11 cellular contexts compared by ENCODE assay signal in the genomic region with DNA sequence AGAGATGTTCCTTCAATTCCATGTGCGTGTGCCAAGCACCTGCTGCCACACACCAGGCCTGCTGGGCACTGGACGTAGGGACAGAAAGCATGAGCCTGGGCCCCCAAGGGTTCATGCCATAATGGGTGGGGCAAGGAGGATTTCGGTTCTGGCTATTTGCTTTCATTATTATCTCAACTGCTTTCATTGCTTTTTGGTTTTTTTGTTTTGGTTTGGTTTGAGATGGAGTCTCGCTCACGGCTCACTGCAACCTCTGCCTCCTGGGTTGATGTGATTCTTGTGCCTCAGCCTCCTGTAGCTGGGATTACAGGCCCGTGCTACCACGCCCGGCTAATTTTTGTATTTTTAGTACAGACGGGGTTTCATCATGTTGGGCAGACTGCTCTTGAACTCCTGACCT. TPM values are rescaled to one million over a fixed set of nuclear protein-coding genes. Genes with fewer than 3 reads are reported as not detected.
DNase-seq lines count a peak whose midpoint lies in the region; ATAC-seq and TF ChIP-seq lines count a peak whose summit lies in the region.
"Had no signal": no experiment of that assay in that cellular context is flagged by ENCODE, and none has a peak within 500 bp of the region (broad histone marks: within the 10 kb centered on the region; RNA-seq: fewer than 3 reads in every experiment).

No MANE protein-coding gene starts in this region.

- H3K27ac Mint-ChIP-seq in naive thymus-derived CD8-positive, alpha-beta T cell: peak overlapping the region in 6 of 10 donors; percentile 20 to 83 (median 54)
- H3K27ac Mint-ChIP-seq in immature natural killer cell (no peak overlapping the region), GM23338 (no peak overlapping the region)
- H3K27ac Mint-ChIP-seq in activated CD8-positive, alpha-beta memory T cell treated with anti-CD3 and anti-CD28 coated beads, Interleukin-2, amount 10 ng/mL, durations not matched to agents 7 days and 5 days: no peak overlapping the region
- H3K27ac Mint-ChIP-seq: CD8-positive, alpha-beta T cell had no signal

- no peaks in the 10 kb centered on the region for H3K36me3 ChIP-seq in DOHH2 (ENCODE audit: control insufficient read depth, low read length)
- H3K36me3 ChIP-seq in OCI-LY1 (ENCODE audit: insufficient read depth, low read length): no peaks in the 10 kb centered on the region
- no peaks in the 10 kb centered on the region for H3K36me3 ChIP-seq in GM23338 (ENCODE audit: insufficient read depth)

- H4K20me1 ChIP-seq in DOHH2 (ENCODE audit: control insufficient read depth, insufficient read depth, low read depth, low read length) (no peaks in the 10 kb centered on the region), OCI-LY1 (ENCODE audit: insufficient read depth, low read length) (no peaks in the 10 kb centered on the region), GM23338 (replicated peaks; ENCODE audit: insufficient read depth) (no peaks in the 10 kb centered on the region)

- H2AFZ ChIP-seq in OCI-LY1 (ENCODE audit: low read length) (peak overlapping the region; percentile 91; the same call in 1 of the 2 replicates), GM23338 (no peak overlapping the region)

- DNase-seq in naive thymus-derived CD8-positive, alpha-beta T cell: no peak
- DNase-seq in coronary artery (ENCODE audit: low spot score): no peak
- DNase-seq in immature natural killer cell: no peak
- DNase-seq in activated CD8-positive, alpha-beta memory T cell treated with anti-CD3 and anti-CD28 coated beads, Interleukin-2, amount 10 ng/mL, durations not matched to agents 7 days and 5 days: no peak
- no peak for DNase-seq in GM23338 (ENCODE audit: low spot score)
- DNase-seq: GDM1, NCI-H2171 treated with DMSO at 0.1 percent for 48 hours had no signal

- peaks cover 10 to 27% (median 16%) of the 10 kb centered on the region in 4 donors for H3K4me1 Mint-ChIP-seq in naive thymus-derived CD8-positive, alpha-beta T cell
- H3K4me1 Mint-ChIP-seq in immature natural killer cell (peaks cover 0 to 6% of the 10 kb centered on the region in 2 donors), GM23338 (peaks cover 4% of the 10 kb centered on the region; the same call in 2 of the 3 replicates)
- H3K4me1 Mint-ChIP-seq in activated CD8-positive, alpha-beta memory T cell treated with anti-CD3 and anti-CD28 coated beads, Interleukin-2, amount 10 ng/mL, durations not matched to agents 7 days and 5 days: peaks cover 27% of the 10 kb centered on the region

- H3F3A ChIP-seq in DOHH2 (ENCODE audit: control insufficient read depth, insufficient read depth): no peaks in the 10 kb centered on the region
- no peaks in the 10 kb centered on the region for H3F3A ChIP-seq in OCI-LY1 (ENCODE audit: insufficient read depth, low read length)
- H3F3A ChIP-seq in GM23338 (replicated peaks; ENCODE audit: low read depth): no peaks in the 10 kb centered on the region

- no peaks in the 10 kb centered on the region for H3K27me3 Mint-ChIP-seq in naive thymus-derived CD8-positive, alpha-beta T cell
- H3K27me3 Mint-ChIP-seq in immature natural killer cell (ENCODE audit: low read depth in 3 of 3) (peaks cover 0 to 2% (median 0%) of the 10 kb centered on the region in 3 donors), GM23338 (ENCODE audit: insufficient read depth, low read depth, poor library complexity) (peaks cover 3% of the 10 kb centered on the region)
- peaks cover 2% of the 10 kb centered on the region for H3K27me3 Mint-ChIP-seq in activated CD8-positive, alpha-beta memory T cell treated with anti-CD3 and anti-CD28 coated beads, Interleukin-2, amount 10 ng/mL, durations not matched to agents 7 days and 5 days

- peak overlapping the region in 1 of 10 donors; percentile 57 for H3K4me3 Mint-ChIP-seq in naive thymus-derived CD8-positive, alpha-beta T cell
- H3K4me3 Mint-ChIP-seq in immature natural killer cell: no peak overlapping the region
- H3K4me3 Mint-ChIP-seq in activated CD8-positive, alpha-beta memory T cell treated with anti-CD3 and anti-CD28 coated beads, Interleukin-2, amount 10 ng/mL, durations not matched to agents 7 days and 5 days: no peak overlapping the region
- no peak overlapping the region for H3K4me3 Mint-ChIP-seq in GM23338
- H3K4me3 Mint-ChIP-seq: CD8-positive, alpha-beta T cell had no signal

- H3K9me3 ChIP-seq in DOHH2 (ENCODE audit: control insufficient read depth, insufficient read depth, low read length): no peaks in the 10 kb centered on the region
- H3K9me3 ChIP-seq in OCI-LY1 (ENCODE audit: low read length): no peaks in the 10 kb centered on the region

- CTCF ChIA-PET in activated CD8-positive, alpha-beta memory T cell treated with anti-CD3 and anti-CD28 coated beads, Interleukin-2, amount 10 ng/mL, durations not matched to agents 7 days and 5 days (lab: Charles Lee): interaction anchor here (0.6 to 2.4 kb wide), 7 partner anchors 10 to 485 kb away, joined by 3 to 13 read pairs (median 3); no protein-coding TSS in a partner anchor

- POLR2A ChIA-PET in naive thymus-derived CD8-positive, alpha-beta T cell (lab: Charles Lee): interaction anchor here (0.7 kb wide), 1 partner anchor 67 kb away, joined by 4 read pairs; a partner anchor contains a TSS

- no peak overlapping the region for H3K4me3 ChIP-seq in DOHH2 (ENCODE audit: low read length)
- no peak overlapping the region for H3K4me3 ChIP-seq in OCI-LY1 (ENCODE audit: low read depth, low read length, poor library complexity, severe bottlenecking)
- no peak overlapping the region for H3K4me3 ChIP-seq in coronary artery
- H3K4me3 ChIP-seq in GM23338: no peak overlapping the region

- TF ChIP-seq CTCF in DOHH2 (IDR thresholded peaks at IDR 0.05; ENCODE audit: low read depth, low read length, poor library complexity, severe bottlenecking) (no peak), OCI-LY1 (IDR thresholded peaks at IDR 0.05; ENCODE audit: low read length) (no peak), coronary artery (IDR thresholded peaks at IDR 0.05) (no peak), GM23338 (conservative IDR thresholded peaks at IDR 0.05; ENCODE audit: low read depth in 2 of 2) (no peak)

- H3K27me3 ChIP-seq in DOHH2 (ENCODE audit: control insufficient read depth, low read length) (no peaks in the 10 kb centered on the region), OCI-LY1 (ENCODE audit: insufficient read depth, low read length) (no peaks in the 10 kb centered on the region), GM23338 (ENCODE audit: insufficient read depth) (no peaks in the 10 kb centered on the region)

- no peaks in the 10 kb centered on the region for H3K36me3 Mint-ChIP-seq in naive thymus-derived CD8-positive, alpha-beta T cell
- no peaks in the 10 kb centered on the region for H3K36me3 Mint-ChIP-seq in immature natural killer cell
- no peaks in the 10 kb centered on the region for H3K36me3 Mint-ChIP-seq in activated CD8-positive, alpha-beta memory T cell treated with anti-CD3 and anti-CD28 coated beads, Interleukin-2, amount 10 ng/mL, durations not matched to agents 7 days and 5 days
- no peaks in the 10 kb centered on the region for H3K36me3 Mint-ChIP-seq in GM23338 (ENCODE audit: low read depth)
- H3K36me3 Mint-ChIP-seq: CD8-positive, alpha-beta T cell had no signal

- peak; percentile 38 for ATAC-seq in GM21576 (IDR thresholded peaks at IDR 0.05; ENCODE audit: unreplicated experiment)
- no peak for ATAC-seq in naive thymus-derived CD8-positive, alpha-beta T cell
- ATAC-seq in activated CD8-positive, alpha-beta memory T cell treated with anti-CD3 and anti-CD28 coated beads, Interleukin-2, amount 10 ng/mL, durations not matched to agents 7 days and 5 days: no peak
- ATAC-seq in GM23338: no peak

- no peaks in the 10 kb centered on the region for H3K9me3 Mint-ChIP-seq in naive thymus-derived CD8-positive, alpha-beta T cell
- H3K9me3 Mint-ChIP-seq in immature natural killer cell: no peaks in the 10 kb centered on the region
- H3K9me3 Mint-ChIP-seq in activated CD8-positive, alpha-beta memory T cell treated with anti-CD3 and anti-CD28 coated beads, Interleukin-2, amount 10 ng/mL, durations not matched to agents 7 days and 5 days (ENCODE audit: low read depth): no peaks in the 10 kb centered on the region
- no peaks in the 10 kb centered on the region for H3K9me3 Mint-ChIP-seq in GM23338
- H3K9me3 Mint-ChIP-seq: CD8-positive, alpha-beta T cell had no signal

- H3K9me2 ChIP-seq in DOHH2 (replicated peaks; ENCODE audit: control insufficient read depth, low read length): no peaks in the 10 kb centered on the region
- no peaks in the 10 kb centered on the region for H3K9me2 ChIP-seq in OCI-LY1 (ENCODE audit: low read depth, low read length)
- H3K9me2 ChIP-seq in GM23338 (ENCODE audit: insufficient read depth): no peaks in the 10 kb centered on the region

- H3K4me2 ChIP-seq in DOHH2 (ENCODE audit: low read length) (peak overlapping the region; percentile 9; the same call in 1 of the 2 replicates), OCI-LY1 (ENCODE audit: low read length) (no peak overlapping the region), GM23338 (no peak overlapping the region)

- peaks cover 10% of the 10 kb centered on the region for H3K4me1 ChIP-seq in DOHH2 (ENCODE audit: control insufficient read depth, low read length)
- H3K4me1 ChIP-seq in OCI-LY1 (ENCODE audit: insufficient read depth, low read length, severe bottlenecking): peaks cover 15% of the 10 kb centered on the region
- no peaks in the 10 kb centered on the region for H3K4me1 ChIP-seq in GM23338 (ENCODE audit: insufficient read depth)

- H3K79me2 ChIP-seq in DOHH2 (ENCODE audit: control insufficient read depth, low read length) (no peaks in the 10 kb centered on the region), OCI-LY1 (ENCODE audit: insufficient read depth, low read length) (no peaks in the 10 kb centered on the region), GM23338 (replicated peaks; ENCODE audit: insufficient read depth) (no peaks in the 10 kb centered on the region)

- H3K27ac ChIP-seq in DOHH2 (ENCODE audit: low read depth, low read length) (no peak overlapping the region), OCI-LY1 (ENCODE audit: low read depth, low read length, poor library complexity, severe bottlenecking) (no peak overlapping the region), coronary artery (no peak overlapping the region), GM23338 (ENCODE audit: low read depth) (no peak overlapping the region)

- no peak overlapping the region for H3K9ac ChIP-seq in OCI-LY1 (ENCODE audit: low read length)

RNA-seq across cellular contexts. Expression of a gene that starts 57.2 kb away (rescaled TPM):
- 100 to 1,000 TPM; 702 to 768 TPM for total RNA-seq in naive thymus-derived CD8-positive, alpha-beta T cell
- 100 to 1,000 TPM; 120 to 131 (median 120) TPM for polyA plus RNA-seq in naive thymus-derived CD8-positive, alpha-beta T cell
- polyA plus RNA-seq in immature natural killer cell: 100 to 1,000 TPM; 123 to 165 (median 133) TPM
- total RNA-seq in activated CD8-positive, alpha-beta memory T cell treated with anti-CD3 and anti-CD28 coated beads, Interleukin-2, amount 10 ng/mL, durations not matched to agents 7 days and 5 days: 100 to 1,000 TPM; 266 to 298 TPM
- total RNA-seq in GM23338 (2014; rRNA removed; shearing (Covaris generic)): 340 and 354 TPM in 2 replicates
- polyA plus RNA-seq in GM23338 (2016; fragmentation: Nextera tagmentation; extraction: Ambion mirVana): 181 and 238 TPM in 2 replicates

Comparison
In these comparisons a context has a peak if more than half of its experiments do, and no peak if none do; other contexts are left out.
1. H3K27ac Mint-ChIP-seq: peak in naive thymus-derived CD8-positive, alpha-beta T cell (6 of 10); none in immature natural killer cell (0 of 6), activated CD8-positive, alpha-beta memory T cell treated with anti-CD3 and anti-CD28 coated beads, Interleukin-2, amount 10 ng/mL, durations not matched to agents 7 days and 5 days (single experiment) and GM23338 (single experiment).